ENCODE assay signal across 16 cellular contexts in genomic region chr1:116411784-116412479, GRCh38. TPM values are rescaled to one million over a fixed set of nuclear protein-coding genes. Genes with fewer than 3 reads are reported as not detected.
DNase-seq lines count a peak whose midpoint lies in the region; ATAC-seq and TF ChIP-seq lines count a peak whose summit lies in the region.
"Had no signal": no experiment of that assay in that cellular context is flagged by ENCODE, and none has a peak within 500 bp of the region (broad histone marks: within the 10 kb centered on the region; RNA-seq: fewer than 3 reads in every experiment).

No MANE protein-coding gene starts in this region.

- peak; percentile 53 for DNase-seq in COLO668 (lab: John Stamatoyannopoulos, UW; ENCODE audit: unreplicated experiment)
- DNase-seq in HuH-7 (ENCODE audit: low spot score) = peak; percentile 45
- no peak for DNase-seq in endodermal cell
- DNase-seq in right lobe of liver = no peak
- DNase-seq in activated CD4-positive, CD25-positive, alpha-beta regulatory T cell (lab: John Stamatoyannopoulos, UW) = no peak
- DNase-seq in activated T-cell treated with anti-CD3 and anti-CD28 coated beads, Interleukin-2, amount 50 U/mL, for 48 hours = no peak
- no peak for DNase-seq in SK-N-DZ (ENCODE audit: low spot score)
- no peak for DNase-seq in activated CD4-positive, alpha-beta T cell treated with anti-CD3 and anti-CD28 coated beads for 48 hours
- DNase-seq: activated naive CD4-positive, alpha-beta T cell treated with anti-CD3 and anti-CD28 coated beads, Interleukin-2, amount 50 U/mL, for 16 hours; cerebellar nuclear complex; NCI-H2029; NCI-H82; SHP77 treated with DMSO at 0.1 percent for 48 hours; uterus had no signal

- H3K9me3 ChIP-seq in endodermal cell (ENCODE audit: control insufficient read depth, low read length) = no peaks in the 10 kb centered on the region
- H3K9me3 ChIP-seq in right lobe of liver = no peaks in the 10 kb centered on the region
- H3K9me3 ChIP-seq: esophagus muscularis mucosa, uterus had no signal

- H3K36me3 ChIP-seq in endodermal cell (ENCODE audit: control insufficient read depth, insufficient read depth, low read length) (peaks cover 2% of the 10 kb centered on the region), right lobe of liver (no peaks in the 10 kb centered on the region)
- H3K36me3 ChIP-seq: uterus had no signal

- intact Hi-C loops in right lobe of liver (cut with DNase I) = no loop called here

- H3K4me3 ChIP-seq in endodermal cell (ENCODE audit: low read length) (no peak overlapping the region), right lobe of liver (no peak overlapping the region)
- H3K4me3 ChIP-seq: esophagus muscularis mucosa, uterus had no signal

- TF ChIP-seq CTCF in endodermal cell (conservative IDR thresholded peaks at IDR 0.05) = no peak
- no peak for TF ChIP-seq CTCF in right lobe of liver (IDR thresholded peaks at IDR 0.05)

- H3K4me1 ChIP-seq in endodermal cell (ENCODE audit: control insufficient read depth, insufficient read depth, low read length) (peaks cover 9% of the 10 kb centered on the region), right lobe of liver (peaks cover 0 to 11% (median 1%) of the 10 kb centered on the region in 4 donors)
- H3K4me1 ChIP-seq: uterus had no signal

- peaks cover 19% of the 10 kb centered on the region for H3K36me3 Mint-ChIP-seq in endodermal cell (ENCODE audit: low read depth)

- H3K27me3 Mint-ChIP-seq in endodermal cell (ENCODE audit: insufficient read depth) = no peaks in the 10 kb centered on the region

- 87 to 88% methylated on average over 1 to 2 of the region's 2 CpGs for WGBS in endodermal cell (ENCODE audit: insufficient coverage in 1 of 2, insufficient read length in 1 of 2), 2 experiments
- WGBS in right lobe of liver (ENCODE audit: insufficient coverage, low coverage, low lambda C conversion rate, missing lambda C conversion rate) = 100% methylated on average over 1 of the region's 2 CpGs

- H3K27me3 ChIP-seq in endodermal cell (ENCODE audit: control insufficient read depth, insufficient read depth, low read length, poor library complexity, severe bottlenecking) (no peaks in the 10 kb centered on the region), right lobe of liver (no peaks in the 10 kb centered on the region)
- H3K27me3 ChIP-seq: esophagus muscularis mucosa, uterus had no signal

- H3K9me3 Mint-ChIP-seq in endodermal cell = no peaks in the 10 kb centered on the region

- no peak overlapping the region for H3K27ac ChIP-seq in endodermal cell (ENCODE audit: low read depth, low read length)
- peak overlapping the region in 2 of 3 donors; percentile 30 to 34 for H3K27ac ChIP-seq in right lobe of liver
- H3K27ac ChIP-seq: esophagus muscularis mucosa, KMS-11, uterus had no signal

- no peak for TF ChIP-seq POLR2A in right lobe of liver (IDR thresholded peaks at IDR 0.05)

- H3K9ac ChIP-seq in endodermal cell (ENCODE audit: extremely low read depth, low read length, poor library complexity, severe bottlenecking) = no peak overlapping the region
- H3K9ac ChIP-seq: KMS-11 had no signal

- ATAC-seq in right lobe of liver = peak; percentile 79 to 90 (median 82)

- no peak overlapping the region for H3K4me3 Mint-ChIP-seq in endodermal cell

- peaks cover 47% of the 10 kb centered on the region for H3K4me1 Mint-ChIP-seq in endodermal cell

- H3K27ac Mint-ChIP-seq in endodermal cell = peak overlapping the region; percentile 37

RNA-seq across cellular contexts. Expression of gene ATP1A1, which starts 38.9 kb away (rescaled TPM):
- total RNA-seq in endodermal cell = 100 to 1,000 TPM; 359 to 398 TPM
- polyA plus RNA-seq in endodermal cell (2013, experiment 1 of 2) = 224 TPM
- 222 TPM for polyA plus RNA-seq in endodermal cell (2013, experiment 2 of 2)
- total RNA-seq in right lobe of liver = 100 to 1,000 TPM in 5 of 6 experiments, 10 to 100 TPM in 1; 83.6 to 153 (median 121) TPM
- polyA plus RNA-seq in SK-N-DZ (2014; cell fraction: cytosol; rRNA removed) = 60.5 and 73.8 TPM in 2 replicates
- polyA plus RNA-seq in SK-N-DZ (2014; cell fraction: nucleus; rRNA removed) = 64.6 and 149 TPM in 2 replicates

Comparison
In these comparisons a context has a peak if more than half of its experiments do, and no peak if none do; other contexts are left out.
1. DNase-seq: peak in COLO668 (single experiment) and HuH-7 (single experiment); none in endodermal cell (single experiment), right lobe of liver (0 of 3), activated CD4-positive, CD25-positive, alpha-beta regulatory T cell (0 of 4), activated T-cell treated with anti-CD3 and anti-CD28 coated beads, Interleukin-2, amount 50 U/mL, for 48 hours (0 of 2), SK-N-DZ (single experiment) and activated CD4-positive, alpha-beta T cell treated with anti-CD3 and anti-CD28 coated beads for 48 hours (single experiment).